ENCODE assay signal across 2 cellular contexts in the genomic region with DNA sequence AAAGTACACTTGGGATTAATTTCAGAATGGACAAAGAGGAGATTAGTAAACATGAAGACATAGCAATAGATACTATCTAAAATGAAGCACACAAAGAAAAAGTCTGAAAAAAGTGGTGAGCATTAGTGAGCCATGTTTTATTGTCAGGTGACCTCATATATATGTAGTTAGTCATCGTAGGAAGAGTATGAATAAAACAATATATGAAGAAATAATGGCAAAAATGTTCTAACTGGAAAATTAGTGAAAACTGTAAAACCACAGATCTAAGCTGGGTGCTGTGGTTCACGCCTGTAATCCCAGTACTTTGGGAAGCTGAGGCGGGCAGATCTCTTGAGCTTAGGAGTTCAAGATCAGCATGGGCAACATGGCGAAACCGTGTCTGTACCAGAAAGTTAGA.
TF ChIP-seq lines count a peak whose summit lies in the region.

No MANE protein-coding gene starts in this region.

TF ChIP-seq in WTC11, 78 proteins besides CTCF, POLR2A, EP300 and RAD21:
- no peak for TF ChIP-seq HMGA2 (CRISPR knock-in tag; IDR thresholded peaks at IDR 0.05)
- TF ChIP-seq, protein P1, sequence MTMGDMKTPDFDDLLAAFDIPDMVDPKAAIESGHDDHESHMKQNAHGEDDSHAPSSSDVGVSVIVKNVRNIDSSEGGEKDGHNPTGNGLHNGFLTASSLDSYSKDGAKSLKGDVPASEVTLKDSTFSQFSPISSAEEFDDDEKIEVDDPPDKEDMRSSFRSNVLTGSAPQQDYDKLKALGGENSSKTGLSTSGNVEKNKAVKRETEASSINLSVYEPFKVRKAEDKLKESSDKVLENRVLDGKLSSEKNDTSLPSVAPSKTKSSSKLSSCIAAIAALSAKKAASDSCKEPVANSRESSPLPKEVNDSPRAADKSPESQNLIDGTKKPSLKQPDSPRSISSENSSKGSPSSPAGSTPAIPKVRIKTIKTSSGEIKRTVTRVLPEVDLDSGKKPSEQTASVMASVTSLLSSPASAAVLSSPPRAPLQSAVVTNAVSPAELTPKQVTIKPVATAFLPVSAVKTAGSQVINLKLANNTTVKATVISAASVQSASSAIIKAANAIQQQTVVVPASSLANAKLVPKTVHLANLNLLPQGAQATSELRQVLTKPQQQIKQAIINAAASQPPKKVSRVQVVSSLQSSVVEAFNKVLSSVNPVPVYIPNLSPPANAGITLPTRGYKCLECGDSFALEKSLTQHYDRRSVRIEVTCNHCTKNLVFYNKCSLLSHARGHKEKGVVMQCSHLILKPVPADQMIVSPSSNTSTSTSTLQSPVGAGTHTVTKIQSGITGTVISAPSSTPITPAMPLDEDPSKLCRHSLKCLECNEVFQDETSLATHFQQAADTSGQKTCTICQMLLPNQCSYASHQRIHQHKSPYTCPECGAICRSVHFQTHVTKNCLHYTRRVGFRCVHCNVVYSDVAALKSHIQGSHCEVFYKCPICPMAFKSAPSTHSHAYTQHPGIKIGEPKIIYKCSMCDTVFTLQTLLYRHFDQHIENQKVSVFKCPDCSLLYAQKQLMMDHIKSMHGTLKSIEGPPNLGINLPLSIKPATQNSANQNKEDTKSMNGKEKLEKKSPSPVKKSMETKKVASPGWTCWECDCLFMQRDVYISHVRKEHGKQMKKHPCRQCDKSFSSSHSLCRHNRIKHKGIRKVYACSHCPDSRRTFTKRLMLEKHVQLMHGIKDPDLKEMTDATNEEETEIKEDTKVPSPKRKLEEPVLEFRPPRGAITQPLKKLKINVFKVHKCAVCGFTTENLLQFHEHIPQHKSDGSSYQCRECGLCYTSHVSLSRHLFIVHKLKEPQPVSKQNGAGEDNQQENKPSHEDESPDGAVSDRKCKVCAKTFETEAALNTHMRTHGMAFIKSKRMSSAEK (CRISPR knock-in tag; IDR thresholded peaks at IDR 0.05; ENCODE audit: borderline replicate concordance), result no peak
- no peak for TF ChIP-seq ELF4 (CRISPR knock-in tag; IDR thresholded peaks at IDR 0.05; ENCODE audit: low read depth)

TF ChIP-seq in HepG2, 621 proteins besides CTCF, POLR2A, EP300 and RAD21:
- TF ChIP-seq ZSCAN31 (CRISPR knock-in tag; IDR thresholded peaks at IDR 0.05; ENCODE audit: low read depth) (no peak), ZNF629 (CRISPR knock-in tag; conservative IDR thresholded peaks at IDR 0.05) (no peak), MAFK (conservative IDR thresholded peaks at IDR 0.05 in 1 of 2, IDR thresholded peaks at IDR 0.05 in 1 of 2; ENCODE audit: low read length in 2 of 2) (no peak), ZNF780A (CRISPR knock-in tag; IDR thresholded peaks at IDR 0.05) (no peak)
